ENCODE assay signal across 1 cellular context in genomic region chr19:46731007-46731501, GRCh38.
TF ChIP-seq lines count a peak whose summit lies in the region.

No MANE protein-coding gene starts in this region.

TF ChIP-seq in K562, 482 proteins besides CTCF, POLR2A, EP300 and RAD21 (continued from another document):
- no peak for TF ChIP-seq ATF6 (CRISPR knock-in tag; IDR thresholded peaks at IDR 0.05)
- peak; percentile 64 for TF ChIP-seq VEZF1 (CRISPR knock-in tag; IDR thresholded peaks at IDR 0.05)
- TF ChIP-seq ZEB2 (IDR thresholded peaks at IDR 0.05) = 0 out of 2 replicates have a peak, but pooled peaks have one; percentile 12
- TF ChIP-seq TCF3 (CRISPR knock-in tag; IDR thresholded peaks at IDR 0.05) = peak; percentile 45; the same call in 1 of the 2 replicates
- TF ChIP-seq MNT (conservative IDR thresholded peaks at IDR 0.05) = peak in 1 of 2 experiments; percentile 69; a peak in 2 of 4 replicates
- peak; percentile 63 for TF ChIP-seq ARID1B (IDR thresholded peaks at IDR 0.05)
- 0 out of 2 replicates have a peak, but pooled peaks have one; percentile 27 for TF ChIP-seq TEAD4 (IDR thresholded peaks at IDR 0.05; ENCODE audit: low read length)
- no peak for TF ChIP-seq TEAD4 (CRISPR knock-in tag; IDR thresholded peaks at IDR 0.05; ENCODE audit: borderline replicate concordance)
- TF ChIP-seq KLF10 (CRISPR knock-in tag; IDR thresholded peaks at IDR 0.05) = no peak
- peak in 1 of 2 experiments; percentile 75; a peak in 1 of 4 replicates for TF ChIP-seq RCOR1 (IDR thresholded peaks at IDR 0.05; ENCODE audit: borderline replicate concordance in 1 of 2, low read depth in 2 of 2, low read length in 2 of 2)
- peak; percentile 77 for TF ChIP-seq MAX (CRISPR knock-in tag; IDR thresholded peaks at IDR 0.05)
- TF ChIP-seq SP1 (CRISPR knock-in tag; IDR thresholded peaks at IDR 0.05) = 0 out of 2 replicates have a peak, but pooled peaks have one; percentile 46
- peak; percentile 77; the same call in 1 of the 2 replicates for TF ChIP-seq TFAP4 (CRISPR knock-in tag; IDR thresholded peaks at IDR 0.05; ENCODE audit: borderline replicate concordance)
- no peak for TF ChIP-seq CBX1 (IDR thresholded peaks at IDR 0.05; ENCODE audit: low read depth)
